Comparison of ENCODE assay signal across 20 cellular contexts in the genomic region with DNA sequence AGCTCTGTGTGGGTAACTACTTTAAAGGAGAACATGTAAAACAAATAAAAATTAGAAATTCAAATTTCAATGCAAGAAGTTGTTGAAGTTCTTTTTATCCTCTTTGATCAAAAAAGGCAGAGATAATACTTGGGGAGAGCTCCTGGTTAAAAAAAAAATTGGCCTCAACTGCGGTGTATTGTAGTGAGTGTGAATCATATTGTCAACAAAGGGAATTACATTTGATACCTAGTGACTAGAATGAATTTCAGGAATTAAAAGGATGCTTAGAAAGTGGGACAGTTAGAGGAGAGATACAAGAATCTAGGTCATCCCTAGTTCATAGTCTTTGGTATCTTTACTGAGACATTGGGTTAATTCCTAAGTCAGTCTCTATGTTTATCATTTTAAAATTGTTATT.
DNase-seq lines count a peak whose midpoint lies in the region; FAIRE-seq and TF ChIP-seq lines count a peak whose summit lies in the region.
"Had no signal": no experiment of that assay in that cellular context is flagged by ENCODE, and none has a peak within 500 bp of the region (broad histone marks: within the 10 kb centered on the region; RNA-seq: fewer than 3 reads in every experiment).

No MANE protein-coding gene starts in this region.

- no peak overlapping the region for H3K4me3 ChIP-seq in bronchial epithelial cell (ENCODE audit: low read depth, low read length)
- H3K4me3 ChIP-seq: GM12878, GM23248, HAP-1 had no signal

- DNase-seq in Daoy (ENCODE audit: low read depth) = peak; percentile 11
- DNase-seq in M059J (ENCODE audit: low read depth) = peak; percentile 36
- DNase-seq in bronchial epithelial cell (ENCODE audit: low read depth) = peak; percentile 29
- no peak for DNase-seq in NCI-H446 treated with DMSO at 0.1 percent for 48 hours (lab: John Stamatoyannopoulos, UW)
- DNase-seq in stimulated activated CD4-positive, alpha-beta T cell treated with anti-CD3 and anti-CD28 coated beads, Interleukin-4, amount 100 ng/mL, for 24 hours = no peak
- no peak for DNase-seq in urothelium cell line (ENCODE audit: low spot score)
- DNase-seq: ACHN; BE2C; C1 segment of cervical spinal cord; CD4-positive, CD25-positive, alpha-beta regulatory T cell; CD8-positive, alpha-beta memory T cell; COR-L47; DMS 273 treated with DMSO at 0.1 percent for 48 hours; DMS79; EL; GM23248 had no signal

- no peaks in the 10 kb centered on the region for H3K36me3 ChIP-seq in bronchial epithelial cell (ENCODE audit: control insufficient read depth, insufficient read depth, low read length)
- H3K36me3 ChIP-seq: BE2C, HAP-1 had no signal

- H3K27me3 ChIP-seq in bronchial epithelial cell (ENCODE audit: control insufficient read depth, insufficient read depth, low read length) = no peaks in the 10 kb centered on the region
- H3K27me3 ChIP-seq: BE2C had no signal

- FAIRE-seq in bronchial epithelial cell (lab: Jason Lieb, UNC) (no peak), urothelium cell line (lab: Jason Lieb, UNC) (no peak)
- FAIRE-seq: A204.1, GM12878, GM19239 had no signal

- TF ChIP-seq CTCF in bronchial epithelial cell (IDR thresholded peaks at IDR 0.05; ENCODE audit: insufficient read depth, low read length, severe bottlenecking) = no peak

Comparison
In these comparisons a context has a peak if more than half of its experiments do, and no peak if none do; other contexts are left out.
1. DNase-seq: peak in Daoy (single experiment), M059J (single experiment) and bronchial epithelial cell (single experiment); none in NCI-H446 treated with DMSO at 0.1 percent for 48 hours (single experiment), stimulated activated CD4-positive, alpha-beta T cell treated with anti-CD3 and anti-CD28 coated beads, Interleukin-4, amount 100 ng/mL, for 24 hours (single experiment) and urothelium cell line (single experiment).